1 cellular context compared by ENCODE assay signal in the genomic region with DNA sequence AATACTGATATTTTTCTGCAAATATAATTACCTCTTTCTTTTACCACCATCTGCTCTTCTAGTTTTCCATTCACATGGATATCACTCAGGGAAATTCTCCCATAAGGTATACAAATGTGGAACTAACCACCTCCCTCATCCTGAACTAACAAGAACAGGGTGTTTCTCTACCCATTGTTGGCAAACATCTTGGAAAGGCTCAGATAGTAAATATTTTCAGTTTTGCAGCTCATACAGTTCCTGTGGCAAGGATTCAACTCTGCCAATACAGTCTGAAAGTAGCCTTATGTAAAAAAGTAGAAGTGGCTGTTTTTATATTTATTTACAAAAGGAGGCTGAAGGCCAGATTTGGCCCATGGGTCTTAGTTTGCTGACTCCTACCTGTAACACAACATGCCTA.
TF ChIP-seq lines count a peak whose summit lies in the region.

No MANE protein-coding gene starts in this region.

TF ChIP-seq in GM23338, 12 proteins besides CTCF, POLR2A, EP300 and RAD21 (continued from another document):
- TF ChIP-seq, protein P1, sequence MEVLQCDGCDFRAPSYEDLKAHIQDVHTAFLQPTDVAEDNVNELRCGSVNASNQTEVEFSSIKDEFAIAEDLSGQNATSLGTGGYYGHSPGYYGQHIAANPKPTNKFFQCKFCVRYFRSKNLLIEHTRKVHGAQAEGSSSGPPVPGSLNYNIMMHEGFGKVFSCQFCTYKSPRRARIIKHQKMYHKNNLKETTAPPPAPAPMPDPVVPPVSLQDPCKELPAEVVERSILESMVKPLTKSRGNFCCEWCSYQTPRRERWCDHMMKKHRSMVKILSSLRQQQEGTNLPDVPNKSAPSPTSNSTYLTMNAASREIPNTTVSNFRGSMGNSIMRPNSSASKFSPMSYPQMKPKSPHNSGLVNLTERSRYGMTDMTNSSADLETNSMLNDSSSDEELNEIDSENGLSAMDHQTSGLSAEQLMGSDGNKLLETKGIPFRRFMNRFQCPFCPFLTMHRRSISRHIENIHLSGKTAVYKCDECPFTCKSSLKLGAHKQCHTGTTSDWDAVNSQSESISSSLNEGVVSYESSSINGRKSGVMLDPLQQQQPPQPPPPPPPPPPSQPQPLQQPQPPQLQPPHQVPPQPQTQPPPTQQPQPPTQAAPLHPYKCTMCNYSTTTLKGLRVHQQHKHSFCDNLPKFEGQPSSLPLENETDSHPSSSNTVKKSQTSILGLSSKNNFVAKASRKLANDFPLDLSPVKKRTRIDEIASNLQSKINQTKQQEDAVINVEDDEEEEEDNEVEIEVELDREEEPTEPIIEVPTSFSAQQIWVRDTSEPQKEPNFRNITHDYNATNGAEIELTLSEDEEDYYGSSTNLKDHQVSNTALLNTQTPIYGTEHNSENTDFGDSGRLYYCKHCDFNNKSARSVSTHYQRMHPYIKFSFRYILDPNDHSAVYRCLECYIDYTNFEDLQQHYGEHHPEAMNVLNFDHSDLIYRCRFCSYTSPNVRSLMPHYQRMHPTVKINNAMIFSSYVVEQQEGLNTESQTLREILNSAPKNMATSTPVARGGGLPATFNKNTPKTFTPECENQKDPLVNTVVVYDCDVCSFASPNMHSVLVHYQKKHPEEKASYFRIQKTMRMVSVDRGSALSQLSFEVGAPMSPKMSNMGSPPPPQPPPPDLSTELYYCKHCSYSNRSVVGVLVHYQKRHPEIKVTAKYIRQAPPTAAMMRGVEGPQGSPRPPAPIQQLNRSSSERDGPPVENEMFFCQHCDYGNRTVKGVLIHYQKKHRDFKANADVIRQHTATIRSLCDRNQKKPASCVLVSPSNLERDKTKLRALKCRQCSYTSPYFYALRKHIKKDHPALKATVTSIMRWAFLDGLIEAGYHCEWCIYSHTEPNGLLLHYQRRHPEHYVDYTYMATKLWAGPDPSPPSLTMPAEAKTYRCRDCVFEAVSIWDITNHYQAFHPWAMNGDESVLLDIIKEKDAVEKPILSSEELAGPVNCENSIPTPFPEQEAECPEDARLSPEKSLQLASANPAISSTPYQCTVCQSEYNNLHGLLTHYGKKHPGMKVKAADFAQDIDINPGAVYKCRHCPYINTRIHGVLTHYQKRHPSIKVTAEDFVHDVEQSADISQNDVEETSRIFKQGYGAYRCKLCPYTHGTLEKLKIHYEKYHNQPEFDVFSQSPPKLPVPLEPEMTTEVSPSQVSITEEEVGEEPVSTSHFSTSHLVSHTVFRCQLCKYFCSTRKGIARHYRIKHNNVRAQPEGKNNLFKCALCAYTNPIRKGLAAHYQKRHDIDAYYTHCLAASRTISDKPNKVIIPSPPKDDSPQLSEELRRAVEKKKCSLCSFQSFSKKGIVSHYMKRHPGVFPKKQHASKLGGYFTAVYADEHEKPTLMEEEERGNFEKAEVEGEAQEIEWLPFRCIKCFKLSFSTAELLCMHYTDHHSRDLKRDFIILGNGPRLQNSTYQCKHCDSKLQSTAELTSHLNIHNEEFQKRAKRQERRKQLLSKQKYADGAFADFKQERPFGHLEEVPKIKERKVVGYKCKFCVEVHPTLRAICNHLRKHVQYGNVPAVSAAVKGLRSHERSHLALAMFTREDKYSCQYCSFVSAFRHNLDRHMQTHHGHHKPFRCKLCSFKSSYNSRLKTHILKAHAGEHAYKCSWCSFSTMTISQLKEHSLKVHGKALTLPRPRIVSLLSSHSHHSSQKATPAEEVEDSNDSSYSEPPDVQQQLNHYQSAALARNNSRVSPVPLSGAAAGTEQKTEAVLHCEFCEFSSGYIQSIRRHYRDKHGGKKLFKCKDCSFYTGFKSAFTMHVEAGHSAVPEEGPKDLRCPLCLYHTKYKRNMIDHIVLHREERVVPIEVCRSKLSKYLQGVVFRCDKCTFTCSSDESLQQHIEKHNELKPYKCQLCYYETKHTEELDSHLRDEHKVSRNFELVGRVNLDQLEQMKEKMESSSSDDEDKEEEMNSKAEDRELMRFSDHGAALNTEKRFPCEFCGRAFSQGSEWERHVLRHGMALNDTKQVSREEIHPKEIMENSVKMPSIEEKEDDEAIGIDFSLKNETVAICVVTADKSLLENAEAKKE (CRISPR knock-in tag; IDR thresholded peaks at IDR 0.05) = no peak
- TF ChIP-seq POLR2AphosphoS5 (IDR thresholded peaks at IDR 0.05; ENCODE audit: low read depth) = no peak
